ENCODE assay signal across 21 cellular contexts in genomic region chr9:79588488-79588887, GRCh38. TPM values are rescaled to one million over a fixed set of nuclear protein-coding genes. Genes with fewer than 3 reads are reported as not detected.
A peak's percentile ranks its signal among the peaks of the same experiment; 100 is the strongest.
DNase-seq lines count a peak whose midpoint lies in the region; ATAC-seq and TF ChIP-seq lines count a peak whose summit lies in the region.
"Had no signal": no experiment of that assay in that cellular context is flagged by ENCODE, and none has a peak within 500 bp of the region (broad histone marks: within the 10 kb centered on the region; RNA-seq: fewer than 3 reads in every experiment).

No MANE protein-coding gene starts in this region.

- H3K27me3 ChIP-seq in right atrium auricular region, result no peaks in the 10 kb centered on the region
- H3K27me3 ChIP-seq in Loucy (ENCODE audit: insufficient read depth, low read length, poor library complexity, severe bottlenecking), result no peaks in the 10 kb centered on the region
- H3K27me3 ChIP-seq: MG63 had no signal

- no peaks in the 10 kb centered on the region for H3K9me3 ChIP-seq in right atrium auricular region
- no peaks in the 10 kb centered on the region for H3K9me3 ChIP-seq in Loucy (ENCODE audit: insufficient read depth, low read depth, low read length)
- H3K9me3 ChIP-seq: MG63 had no signal

- H3K79me2 ChIP-seq in Loucy (ENCODE audit: insufficient read depth, low read length), result peaks cover 94% of the 10 kb centered on the region

- H3K4me1 ChIP-seq in right atrium auricular region, result peaks cover 0 to 17% of the 10 kb centered on the region in 2 donors
- peaks cover 83% of the 10 kb centered on the region for H3K4me1 ChIP-seq in Loucy (ENCODE audit: insufficient read depth, low read length, poor library complexity, severe bottlenecking)

- no peaks in the 10 kb centered on the region for H3K36me3 ChIP-seq in right atrium auricular region
- H3K36me3 ChIP-seq in Loucy (ENCODE audit: insufficient read depth, low read length), result peaks cover 20% of the 10 kb centered on the region
- H3K36me3 ChIP-seq: MG63 had no signal

- H3K27ac ChIP-seq in right atrium auricular region, result peak overlapping the region in 1 of 2 donors; percentile 72
- H3K27ac ChIP-seq: GM23248, RWPE1, SK-N-MC had no signal

- H2AFZ ChIP-seq in Loucy (ENCODE audit: low read length), result no peak overlapping the region
- H2AFZ ChIP-seq: GM23248 had no signal

- no peak overlapping the region for H3K9ac ChIP-seq in Loucy (ENCODE audit: low read depth, low read length, poor library complexity, severe bottlenecking)
- H3K9ac ChIP-seq: GM23248 had no signal

- H3K9me2 ChIP-seq in Loucy (replicated peaks; ENCODE audit: low read depth, low read length), result no peaks in the 10 kb centered on the region

- H3K4me2 ChIP-seq in Loucy (ENCODE audit: low read depth, low read length, poor library complexity, severe bottlenecking), result peak overlapping the region; percentile 18

- intact Hi-C loops in left ventricle myocardium superior (cut with micrococcal nuclease), result no loop called here

- DNase-seq in left ventricle myocardium superior (no peak), right atrium auricular region (ENCODE audit: low spot score) (no peak), myocyte (ENCODE audit: low read depth) (peak; percentile 65), cerebellar cortex (ENCODE audit: low spot score) (no peak)
- DNase-seq: CD4-positive, alpha-beta memory T cell; COR-L47; DMS53; GM23248; H7; MG63; NCI-H2029 treated with DMSO at 0.1 percent for 48 hours; NCI-H2227 treated with DMSO at 0.1 percent for 48 hours; NCI-H69; SIG-M5 had no signal

- peaks cover 44% of the 10 kb centered on the region for H4K20me1 ChIP-seq in Loucy (ENCODE audit: insufficient read depth, low read length, poor library complexity, severe bottlenecking)

- peaks cover 5% of the 10 kb centered on the region for H3F3A ChIP-seq in Loucy (ENCODE audit: low read depth)

- TF ChIP-seq CTCF in right atrium auricular region (IDR thresholded peaks at IDR 0.05) (no peak), Loucy (conservative IDR thresholded peaks at IDR 0.05; ENCODE audit: low read length) (no peak)

- ATAC-seq in left ventricle myocardium superior (peak; percentile 52), GM21447 (IDR thresholded peaks at IDR 0.05; ENCODE audit: unreplicated experiment) (no peak), GM21526 (IDR thresholded peaks at IDR 0.05; ENCODE audit: low FRiP score, unreplicated experiment) (no peak)
- ATAC-seq: K562, Panc1 had no signal

- no peak overlapping the region for H3K4me3 ChIP-seq in right atrium auricular region
- no peak overlapping the region for H3K4me3 ChIP-seq in Loucy (ENCODE audit: low read length, poor library complexity, severe bottlenecking)
- H3K4me3 ChIP-seq: GM23248, K562, MG63, SK-N-MC had no signal

RNA-seq across cellular contexts. Expression of gene TLE4, which starts 16.7 kb away (rescaled TPM):
- total RNA-seq in left ventricle myocardium superior, result 10.7 TPM
- total RNA-seq in right atrium auricular region, result 10 to 100 TPM; 18.9 to 26.1 TPM
- 64.1 and 98.3 TPM in 2 replicates for total RNA-seq in myocyte
- 39.9 TPM for polyA plus RNA-seq in myocyte (2012)
